ENCODE assay signal across 24 cellular contexts in genomic region chr3:9169326-9169725, GRCh38.
DNase-seq lines count a peak whose midpoint lies in the region; ATAC-seq and TF ChIP-seq lines count a peak whose summit lies in the region.
"Had no signal": no experiment of that assay in that cellular context is flagged by ENCODE, and none has a peak within 500 bp of the region (broad histone marks: within the 10 kb centered on the region; RNA-seq: fewer than 3 reads in every experiment).

No MANE protein-coding gene starts in this region.

- peaks cover 41% of the 10 kb centered on the region for H3K4me1 Mint-ChIP-seq in activated naive CD4-positive, alpha-beta T cell treated with anti-CD3 and anti-CD28 coated beads, Interleukin-2, amount 50 U/mL, for 24 hours

- peaks cover 23% of the 10 kb centered on the region for H3K4me1 ChIP-seq in KMS-11 (ENCODE audit: low read depth, poor library complexity, severe bottlenecking)
- peaks cover 0 to 16% of the 10 kb centered on the region in 2 donors for H3K4me1 ChIP-seq in breast epithelium
- H3K4me1 ChIP-seq in suprapubic skin = peaks cover 48% of the 10 kb centered on the region
- H3K4me1 ChIP-seq: uterus had no signal

- no peak for TF ChIP-seq EP300 in suprapubic skin (IDR thresholded peaks at IDR 0.05)

- ATAC-seq in omental fat pad (ENCODE audit: low FRiP score) = no peak
- ATAC-seq: K562 had no signal

- H3K27me3 Mint-ChIP-seq in activated naive CD4-positive, alpha-beta T cell treated with anti-CD3 and anti-CD28 coated beads, Interleukin-2, amount 50 U/mL, for 24 hours = no peaks in the 10 kb centered on the region
- H3K27me3 Mint-ChIP-seq: naive B cell had no signal

- no peak overlapping the region for H3K9ac ChIP-seq in KMS-11
- H3K9ac ChIP-seq: parathyroid adenoma had no signal

- no peak for TF ChIP-seq POLR2A in breast epithelium (IDR thresholded peaks at IDR 0.05)
- no peak for TF ChIP-seq POLR2A in suprapubic skin (IDR thresholded peaks at IDR 0.05)

- no peaks in the 10 kb centered on the region for H3K27me3 ChIP-seq in KMS-11 (ENCODE audit: insufficient read depth, low read depth)
- H3K27me3 ChIP-seq in breast epithelium = no peaks in the 10 kb centered on the region
- no peaks in the 10 kb centered on the region for H3K27me3 ChIP-seq in suprapubic skin
- H3K27me3 ChIP-seq: uterus had no signal

- H3K9me3 Mint-ChIP-seq in activated naive CD4-positive, alpha-beta T cell treated with anti-CD3 and anti-CD28 coated beads, Interleukin-2, amount 50 U/mL, for 24 hours = no peaks in the 10 kb centered on the region
- H3K9me3 Mint-ChIP-seq: memory B cell, naive B cell had no signal

- no peaks in the 10 kb centered on the region for H4K20me1 ChIP-seq in KMS-11 (ENCODE audit: insufficient read depth)

- peak overlapping the region; percentile 70 for H3K27ac Mint-ChIP-seq in activated naive CD4-positive, alpha-beta T cell treated with anti-CD3 and anti-CD28 coated beads, Interleukin-2, amount 50 U/mL, for 24 hours
- H3K27ac Mint-ChIP-seq: memory B cell, naive B cell had no signal

- peak overlapping the region; percentile 50; the same call in 1 of the 2 replicates for H3K4me2 ChIP-seq in KMS-11
- H3K4me2 ChIP-seq: PC-9 had no signal

- no peak overlapping the region for H2AFZ ChIP-seq in KMS-11 (ENCODE audit: low read depth)
- H2AFZ ChIP-seq: parathyroid adenoma, PC-9 had no signal

- H3K27ac ChIP-seq in KMS-11 (no peak overlapping the region), breast epithelium (peak overlapping the region; percentile 65 to 75), suprapubic skin (peak overlapping the region; percentile 38)
- H3K27ac ChIP-seq: parathyroid adenoma, PC-9, SK-N-MC, uterus had no signal

- no peaks in the 10 kb centered on the region for H3K79me2 ChIP-seq in KMS-11 (ENCODE audit: insufficient read depth, low read depth)
- H3K79me2 ChIP-seq: parathyroid adenoma had no signal

- 77% methylated on average over 1 of the region's 1 CpG for WGBS in suprapubic skin

- H3K36me3 Mint-ChIP-seq in activated naive CD4-positive, alpha-beta T cell treated with anti-CD3 and anti-CD28 coated beads, Interleukin-2, amount 50 U/mL, for 24 hours = no peaks in the 10 kb centered on the region
- H3K36me3 Mint-ChIP-seq: memory B cell, naive B cell had no signal

- intact Hi-C loops in breast epithelium (cut with DNase I; ENCODE audit: low total_unique reads) = loop anchor here (10.0 kb wide), 1 partner anchor 1525 kb away; no protein-coding TSS in a partner anchor

- H3K9me3 ChIP-seq in breast epithelium (no peaks in the 10 kb centered on the region), suprapubic skin (no peaks in the 10 kb centered on the region)
- H3K9me3 ChIP-seq: Caco-2, uterus had no signal

- H3K4me3 Mint-ChIP-seq in activated naive CD4-positive, alpha-beta T cell treated with anti-CD3 and anti-CD28 coated beads, Interleukin-2, amount 50 U/mL, for 24 hours = peak overlapping the region; percentile 53
- H3K4me3 Mint-ChIP-seq: memory B cell had no signal

- TF ChIP-seq CTCF in KMS-11 (conservative IDR thresholded peaks at IDR 0.05; ENCODE audit: low read depth, low read length) (no peak), breast epithelium (IDR thresholded peaks at IDR 0.05) (no peak), suprapubic skin (IDR thresholded peaks at IDR 0.05) (no peak), omental fat pad (IDR thresholded peaks at IDR 0.05) (no peak)

- H3K4me3 ChIP-seq in KMS-11 (IDR thresholded peaks at IDR 0.05; ENCODE audit: insufficient read depth, low read depth, low read length) (no peak overlapping the region), breast epithelium (no peak overlapping the region), suprapubic skin (no peak overlapping the region)
- H3K4me3 ChIP-seq: K562, PC-9, SK-N-MC, uterus had no signal

- H3K36me3 ChIP-seq in KMS-11 (ENCODE audit: insufficient read depth) = no peaks in the 10 kb centered on the region
- H3K36me3 ChIP-seq in breast epithelium = no peaks in the 10 kb centered on the region
- H3K36me3 ChIP-seq in suprapubic skin = no peaks in the 10 kb centered on the region
- H3K36me3 ChIP-seq: uterus had no signal

- no peak for DNase-seq in activated naive CD4-positive, alpha-beta T cell (lab: John Stamatoyannopoulos, UW)
- DNase-seq in breast epithelium (ENCODE audit: low spot score in 2 of 2) = peak in 1 of 2 donors; percentile 62
- DNase-seq in suprapubic skin (ENCODE audit: low spot score in 2 of 2) = no peak
- no peak for DNase-seq in omental fat pad (ENCODE audit: low spot score)
- DNase-seq in NCI-H146 treated with DMSO at 0.1 percent for 48 hours (lab: John Stamatoyannopoulos, UW; ENCODE audit: unreplicated experiment) = no peak
- no peak for DNase-seq in SIG-M5 (lab: John Stamatoyannopoulos, UW)
- DNase-seq: activated effector memory CD4-positive, alpha-beta T cell treated with Interleukin-2 at 50 U/mL for 16 hours; Caco-2; EL; foreskin fibroblast; HCEC 1CT; hypothalamus; kidney; naive B cell; NCI-H1092 treated with DMSO at 0.1 percent for 48 hours; NCI-H748 treated with DMSO at 0.1 percent for 48 hours; uterus had no signal
